9 cellular contexts compared by ENCODE assay signal in genomic region chr9:129996161-129996849, GRCh38. TPM values are rescaled to one million over a fixed set of nuclear protein-coding genes. Genes with fewer than 3 reads are reported as not detected.
DNase-seq lines count a peak whose midpoint lies in the region; ATAC-seq lines count a peak whose summit lies in the region.
"Had no signal": no experiment of that assay in that cellular context is flagged by ENCODE, and none has a peak within 500 bp of the region (broad histone marks: within the 10 kb centered on the region; RNA-seq: fewer than 3 reads in every experiment).

No MANE protein-coding gene starts in this region.

- DNase-seq in mesenteric fat pad (ENCODE audit: low spot score) (no peak), H7 (no peak)

- peaks cover 54 to 59% (median 59%) of the 10 kb centered on the region in 3 donors for H3K4me1 Mint-ChIP-seq in IgD-negative memory B cell

- no peaks in the 10 kb centered on the region for H3K9me3 Mint-ChIP-seq in IgD-negative memory B cell

- peak overlapping the region; percentile 61 for H2AFZ ChIP-seq in ACC112 (ENCODE audit: low read length, unreplicated experiment)

- no peaks in the 10 kb centered on the region for H3K36me3 ChIP-seq in ACC112 (ENCODE audit: insufficient read depth, low read length)
- H3K36me3 ChIP-seq in mesodermal cell (ENCODE audit: control insufficient read depth, insufficient read depth, low read length): peaks cover 27% of the 10 kb centered on the region
- H3K36me3 ChIP-seq in H7 (replicated peaks; ENCODE audit: control insufficient read depth, insufficient read depth, low read length): no peaks in the 10 kb centered on the region

- H3K27me3 ChIP-seq in ACC112 (ENCODE audit: insufficient read depth, low read length) (no peaks in the 10 kb centered on the region), H7 (ENCODE audit: control insufficient read depth, insufficient read depth, low read length) (no peaks in the 10 kb centered on the region)

- H3K4me3 Mint-ChIP-seq in IgD-negative memory B cell: peak overlapping the region; percentile 73 to 90 (median 82)

- peaks cover 2% of the 10 kb centered on the region for H3K27me3 Mint-ChIP-seq in IgD-negative memory B cell

- peak overlapping the region; percentile 89 to 99 (median 92) for H3K27ac Mint-ChIP-seq in IgD-negative memory B cell

- H3K27ac ChIP-seq in ACC112 (ENCODE audit: low read depth, low read length): peak overlapping the region; percentile 81
- H3K27ac ChIP-seq in angular gyrus (ENCODE audit: low read depth, low read length): peak overlapping the region; percentile 34
- peak overlapping the region; percentile 13 for H3K27ac ChIP-seq in mesodermal cell (ENCODE audit: low read depth, low read length, severe bottlenecking)
- H3K27ac ChIP-seq: VCaP had no signal

- peaks cover 4% of the 10 kb centered on the region for H3K9me3 ChIP-seq in mesodermal cell (ENCODE audit: control insufficient read depth, low read length)

- H3K79me2 ChIP-seq in ACC112 (ENCODE audit: control insufficient read depth, insufficient read depth, low read length, unreplicated experiment): peaks cover 16% of the 10 kb centered on the region

- no peak for ATAC-seq in GM21786 (IDR thresholded peaks at IDR 0.05; ENCODE audit: unreplicated experiment)
- no peak for ATAC-seq in HG03196 (IDR thresholded peaks at IDR 0.05; ENCODE audit: unreplicated experiment)

- peak overlapping the region; percentile 3; the same call in 1 of the 2 replicates for H3K4me3 ChIP-seq in ACC112 (ENCODE audit: low read depth, low read length)
- no peak overlapping the region for H3K4me3 ChIP-seq in mesodermal cell (ENCODE audit: extremely low read depth, insufficient read depth, low read length, poor library complexity, severe bottlenecking)
- no peak overlapping the region for H3K4me3 ChIP-seq in H7 (ENCODE audit: insufficient read depth, low read depth, low read length)

- H3K36me3 Mint-ChIP-seq in IgD-negative memory B cell: peaks cover 10% of the 10 kb centered on the region

- 93 to 95% methylated on average over 4 to 6 of the region's 8 CpGs for WGBS in mesodermal cell (ENCODE audit: insufficient coverage in 2 of 2), 2 experiments

- H3K4me1 ChIP-seq in ACC112 (ENCODE audit: control insufficient read depth, insufficient read depth, low read length, unreplicated experiment) (peaks cover 38% of the 10 kb centered on the region), mesodermal cell (ENCODE audit: control insufficient read depth, insufficient read depth, low read length, poor library complexity, severe bottlenecking) (peaks cover 3% of the 10 kb centered on the region)

RNA-seq across cellular contexts. Expression of gene FNBP1, which starts 46.7 kb away (rescaled TPM):
- 173 TPM for polyA plus RNA-seq in IgD-negative memory B cell
- 67.8 TPM for polyA plus RNA-seq in mesodermal cell (2013, experiment 1 of 2)
- polyA plus RNA-seq in mesodermal cell (2013, experiment 2 of 2): 67.6 TPM
- total RNA-seq in mesenteric fat pad: 39.5 TPM
- total RNA-seq in H7 (2014; rRNA removed; shearing (Covaris generic)): 16.0 and 19.6 TPM in 2 replicates

RNA-seq across cellular contexts. Expression of gene GPR107, which starts 57.4 kb away (rescaled TPM):
- 2.1 TPM for polyA plus RNA-seq in IgD-negative memory B cell
- polyA plus RNA-seq in mesodermal cell (2013, experiment 1 of 2): 55.6 TPM
- 48.0 TPM for polyA plus RNA-seq in mesodermal cell (2013, experiment 2 of 2)
- total RNA-seq in mesenteric fat pad: 33.4 TPM
- total RNA-seq in H7 (2014; rRNA removed; shearing (Covaris generic)): 13.0 and 18.0 TPM in 2 replicates

Comparison
In these comparisons a context has a peak if more than half of its experiments do, and no peak if none do; other contexts are left out.
1. H3K27ac ChIP-seq: peak in every context shown above with its lines; median percentile 81 in ACC112; 34 in angular gyrus; 13 in mesodermal cell.